In the genomic region with DNA sequence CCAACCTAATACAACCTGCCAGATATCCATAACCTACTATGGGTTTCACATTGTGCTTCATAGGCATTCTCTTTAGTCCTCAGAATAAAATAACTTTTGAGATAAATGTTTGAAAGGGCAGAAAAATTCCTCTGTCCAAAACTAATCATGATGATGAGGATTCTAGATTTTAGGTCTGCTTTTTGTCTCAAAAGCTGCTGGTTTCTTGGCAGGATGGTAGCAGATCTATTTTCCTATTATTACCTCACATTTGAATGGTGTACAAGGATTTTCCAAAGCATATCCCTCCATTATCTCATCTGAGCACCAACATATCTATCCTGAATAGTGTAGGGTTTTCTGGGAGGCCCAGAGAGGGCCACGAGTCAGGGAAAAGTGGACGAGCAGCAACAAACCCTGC, we compare ENCODE assay signal across 12 cellular contexts.
DNase-seq lines count a peak whose midpoint lies in the region; ATAC-seq and TF ChIP-seq lines count a peak whose summit lies in the region.
"Had no signal": no experiment of that assay in that cellular context is flagged by ENCODE, and none has a peak within 500 bp of the region (broad histone marks: within the 10 kb centered on the region; RNA-seq: fewer than 3 reads in every experiment).

No MANE protein-coding gene starts in this region.

- H3K4me3 ChIP-seq in heart left ventricle = no peak overlapping the region
- no peak overlapping the region for H3K4me3 ChIP-seq in esophagus squamous epithelium
- no peak overlapping the region for H3K4me3 ChIP-seq in psoas muscle
- no peak overlapping the region for H3K4me3 ChIP-seq in thoracic aorta
- no peak overlapping the region for H3K4me3 ChIP-seq in smooth muscle cell

- H3K9me3 ChIP-seq in heart left ventricle (no peaks in the 10 kb centered on the region), esophagus squamous epithelium (no peaks in the 10 kb centered on the region), psoas muscle (no peaks in the 10 kb centered on the region), thoracic aorta (no peaks in the 10 kb centered on the region), smooth muscle cell (replicated peaks; ENCODE audit: low read depth) (no peaks in the 10 kb centered on the region)

- in situ Hi-C loops in ACHN (cut with HindIII; ENCODE audit: low pct_ligation_motif_present, low pct_unique_long_range_greater_than_20kb, low sequenced_read_pairs) = no loop called here

- H3F3A ChIP-seq in smooth muscle cell (ENCODE audit: low read depth) = peaks cover 7% of the 10 kb centered on the region

- H4K20me1 ChIP-seq in smooth muscle cell (ENCODE audit: low read depth) = no peaks in the 10 kb centered on the region

- no peak for TF ChIP-seq POLR2A in heart left ventricle (IDR thresholded peaks at IDR 0.05)
- no peak for TF ChIP-seq POLR2A in esophagus squamous epithelium (IDR thresholded peaks at IDR 0.05)

- no peak overlapping the region for H3K9ac ChIP-seq in smooth muscle cell (ENCODE audit: low read depth)

- no peaks in the 10 kb centered on the region for H3K79me2 ChIP-seq in smooth muscle cell (ENCODE audit: low read depth)

- intact Hi-C loops in heart left ventricle (cut with DNase I) = loop anchor here in 4 of 10 donors (5.0 to 10.0 kb wide), 4 partner anchors 183 to 1093 kb away; a partner anchor contains a TSS
- intact Hi-C loops in cardiac septum (cut with DNase I) = loop anchor here (5.0 kb wide), 1 partner anchor 50 kb away; no protein-coding TSS in a partner anchor
- intact Hi-C loops in esophagus squamous epithelium (cut with DNase I) = no loop called here
- intact Hi-C loops in psoas muscle (cut with DNase I) = loop anchor here (5.0 to 10.0 kb wide), 3 partner anchors 120 to 305 kb away; no protein-coding TSS in a partner anchor

- WGBS in heart left ventricle, 4 donors = 19 to 55% (median 33%) methylated on average over 2 of the region's 2 CpGs
- WGBS in esophagus squamous epithelium, 2 donors = 49 to 51% methylated on average over 2 of the region's 2 CpGs
- 31 to 67% (median 45%) methylated on average over 2 of the region's 2 CpGs for WGBS in psoas muscle, 3 donors
- 56% methylated on average over 2 of the region's 2 CpGs for WGBS in smooth muscle cell (ENCODE audit: low lambda C conversion rate)

- H3K4me1 ChIP-seq in heart left ventricle (peaks cover 0 to 61% (median 47%) of the 10 kb centered on the region in 12 donors), esophagus squamous epithelium (peaks cover 3 to 45% (median 19%) of the 10 kb centered on the region in 3 donors), psoas muscle (peaks cover 49% of the 10 kb centered on the region), thoracic aorta (ENCODE audit: control insufficient read depth in 1 of 2, low read depth in 2 of 2) (peaks cover 29 to 48% of the 10 kb centered on the region in 2 donors), smooth muscle cell (ENCODE audit: low read depth) (peaks cover 33% of the 10 kb centered on the region)

- TF ChIP-seq CTCF in heart left ventricle (IDR thresholded peaks at IDR 0.05) (no peak), esophagus squamous epithelium (IDR thresholded peaks at IDR 0.05) (no peak), psoas muscle (IDR thresholded peaks at IDR 0.05) (no peak), thoracic aorta (IDR thresholded peaks at IDR 0.05) (no peak), smooth muscle cell (IDR thresholded peaks at IDR 0.05; ENCODE audit: borderline replicate concordance, insufficient read depth, poor library complexity, severe bottlenecking) (no peak)

- H3K27me3 ChIP-seq in heart left ventricle = no peaks in the 10 kb centered on the region
- no peaks in the 10 kb centered on the region for H3K27me3 ChIP-seq in esophagus squamous epithelium
- no peaks in the 10 kb centered on the region for H3K27me3 ChIP-seq in psoas muscle (ENCODE audit: insufficient read depth in 3 of 3, low read length in 2 of 3)
- H3K27me3 ChIP-seq in thoracic aorta (replicated peaks; ENCODE audit: insufficient read depth) = no peaks in the 10 kb centered on the region
- peaks cover 5% of the 10 kb centered on the region for H3K27me3 ChIP-seq in smooth muscle cell (ENCODE audit: low read depth)

- no peak for ATAC-seq in heart left ventricle
- no peak for ATAC-seq in psoas muscle
- ATAC-seq in thoracic aorta (ENCODE audit: insufficient number of reproducible peaks, low FRiP score, low read depth) = no peak

- H3K27ac ChIP-seq in heart left ventricle (peak overlapping the region in 11 of 12 donors; percentile 12 to 78 (median 64)), esophagus squamous epithelium (peak overlapping the region in 3 of 4 donors; percentile 12 to 52 (median 36)), psoas muscle (peak overlapping the region; percentile 86), thoracic aorta (peak overlapping the region; percentile 66 to 69), smooth muscle cell (ENCODE audit: low read depth) (no peak overlapping the region)

- H3K36me3 ChIP-seq in heart left ventricle (no peaks in the 10 kb centered on the region), esophagus squamous epithelium (no peaks in the 10 kb centered on the region), psoas muscle (ENCODE audit: insufficient read depth in 1 of 2, low read depth in 1 of 2) (no peaks in the 10 kb centered on the region), thoracic aorta (no peaks in the 10 kb centered on the region), smooth muscle cell (ENCODE audit: low read depth) (no peaks in the 10 kb centered on the region)

- no peak overlapping the region for H3K4me2 ChIP-seq in smooth muscle cell

- no peak overlapping the region for H2AFZ ChIP-seq in smooth muscle cell (ENCODE audit: low read depth)

- DNase-seq in heart left ventricle (no peak), cardiac septum (ENCODE audit: low spot score) (no peak), esophagus squamous epithelium (lab: John Stamatoyannopoulos, UW) (no peak), psoas muscle (no peak), thoracic aorta (ENCODE audit: low spot score) (no peak), smooth muscle cell (lab: John Stamatoyannopoulos, UW; ENCODE audit: unreplicated experiment) (no peak), ACHN (no peak), kidney tubule cell (ENCODE audit: low spot score) (no peak)
- DNase-seq: DMS 273 treated with DMSO at 0.1 percent for 48 hours, Karpas-422, NCI-H1417 treated with DMSO at 0.1 percent for 48 hours, NCI-H510A had no signal
